ENCODE assay signal across 23 cellular contexts in genomic region chr6:109853951-109854350, GRCh38.
DNase-seq lines count a peak whose midpoint lies in the region; ATAC-seq, FAIRE-seq and TF ChIP-seq lines count a peak whose summit lies in the region.
"Had no signal": no experiment of that assay in that cellular context is flagged by ENCODE, and none has a peak within 500 bp of the region (broad histone marks: within the 10 kb centered on the region; RNA-seq: fewer than 3 reads in every experiment).

No MANE protein-coding gene starts in this region.

- TF ChIP-seq CTCF in PC-3 (conservative IDR thresholded peaks at IDR 0.05; ENCODE audit: low read depth, low read length) (no peak), bronchial epithelial cell (IDR thresholded peaks at IDR 0.05; ENCODE audit: insufficient read depth, low read length, severe bottlenecking) (no peak), HepG2 (CRISPR knock-in tag; IDR thresholded peaks at IDR 0.05) (no peak), sigmoid colon (IDR thresholded peaks at IDR 0.05) (no peak)

- H3K27me3 ChIP-seq in HUES6 (ENCODE audit: control insufficient read depth, insufficient read depth, low read length): no peaks in the 10 kb centered on the region
- H3K27me3 ChIP-seq in PC-3 (ENCODE audit: low read length): no peaks in the 10 kb centered on the region
- no peaks in the 10 kb centered on the region for H3K27me3 ChIP-seq in bronchial epithelial cell (ENCODE audit: control insufficient read depth, insufficient read depth, low read length)
- no peaks in the 10 kb centered on the region for H3K27me3 ChIP-seq in HepG2 (ENCODE audit: control insufficient read depth in 1 of 2, insufficient read depth in 2 of 2, low read length in 2 of 2)
- H3K27me3 ChIP-seq in sigmoid colon: no peaks in the 10 kb centered on the region
- H3K27me3 ChIP-seq: BE2C; BLaER1 treated with 17β-estradiol and CSF1 and Interleukin-3, amounts not matched to agents 10 nM and 100 nM had no signal

- no peak for TF ChIP-seq RAD21 in HepG2 (CRISPR knock-in tag; IDR thresholded peaks at IDR 0.05)

- ATAC-seq in PC-3: peak; percentile 63
- ATAC-seq in HepG2: no peak
- no peak for ATAC-seq in GM19397 (IDR thresholded peaks at IDR 0.05; ENCODE audit: unreplicated experiment)
- ATAC-seq: GM12878 had no signal

- no peak for TF ChIP-seq EP300 in HepG2 (IDR thresholded peaks at IDR 0.05; ENCODE audit: low read depth in 2 of 2, low read length in 2 of 2)
- no peak for TF ChIP-seq EP300 in HepG2 (CRISPR knock-in tag; IDR thresholded peaks at IDR 0.05; ENCODE audit: borderline replicate concordance)
- TF ChIP-seq EP300 in sigmoid colon (IDR thresholded peaks at IDR 0.05): no peak

- H3K4me3 ChIP-seq in HUES6 (ENCODE audit: low read depth, low read length) (no peak overlapping the region), PC-3 (ENCODE audit: low read length) (no peak overlapping the region), bronchial epithelial cell (ENCODE audit: low read depth, low read length) (no peak overlapping the region), HepG2 (replicated peaks in 1 of 3; ENCODE audit: insufficient read depth in 1 of 3, low read depth in 2 of 3, low read length in 3 of 3) (no peak overlapping the region), sigmoid colon (no peak overlapping the region)
- H3K4me3 ChIP-seq: BLaER1 treated with 17β-estradiol and CSF1 and Interleukin-3, amounts not matched to agents 10 nM and 100 nM; GM12878; HAP-1 had no signal

- H2AFZ ChIP-seq in PC-3 (ENCODE audit: low read length) (no peak overlapping the region), HepG2 (ENCODE audit: low read length) (no peak overlapping the region)

- H4K20me1 ChIP-seq in PC-3 (ENCODE audit: low read length): no peaks in the 10 kb centered on the region
- no peaks in the 10 kb centered on the region for H4K20me1 ChIP-seq in HepG2 (ENCODE audit: insufficient read depth, low read length)
- H4K20me1 ChIP-seq: BLaER1 treated with 17β-estradiol and CSF1 and Interleukin-3, amounts not matched to agents 10 nM and 100 nM had no signal

- CTCF ChIA-PET in PC-3 (lab: Charles Lee): interaction anchor here (0.7 kb wide), 1 partner anchor 186 kb away, joined by 4 read pairs; no protein-coding TSS in a partner anchor
- CTCF ChIA-PET in HepG2 (lab: Yijun Ruan, JAX; ENCODE audit: low intra/inter-chr PET ratio, low total read pairs): no interaction called here

- FAIRE-seq in bronchial epithelial cell (lab: Jason Lieb, UNC) (no peak), HepG2 (lab: Jason Lieb, UNC) (no peak)
- FAIRE-seq: A204.1, D721Med, GM12878, GM18507 had no signal

- H3K4me2 ChIP-seq in PC-3 (ENCODE audit: low read length): no peak overlapping the region
- H3K4me2 ChIP-seq in HepG2 (ENCODE audit: low read depth, low read length): no peak overlapping the region
- H3K4me2 ChIP-seq: BLaER1 treated with 17β-estradiol and CSF1 and Interleukin-3, amounts not matched to agents 10 nM and 100 nM had no signal

- 0 out of 2 replicates have a peak, but pooled peaks cover under 1% of the 10 kb centered on the region for H3K9me3 ChIP-seq in HUES6 (ENCODE audit: control insufficient read depth, insufficient read depth, low read depth, low read length)
- no peaks in the 10 kb centered on the region for H3K9me3 ChIP-seq in PC-3 (ENCODE audit: low read length)
- H3K9me3 ChIP-seq in HepG2 (ENCODE audit: low read length): no peaks in the 10 kb centered on the region
- H3K9me3 ChIP-seq in sigmoid colon: no peaks in the 10 kb centered on the region
- H3K9me3 ChIP-seq: BE2C, HAP-1 had no signal

- no TSS peak for BruUV-seq in PC-3 (replicated peaks; lab: Mats Ljungman, UMichigan)
- BruUV-seq in HepG2 (replicated peaks; lab: Mats Ljungman, UMichigan): no TSS peak

- H3K79me2 ChIP-seq in PC-3 (ENCODE audit: low read length): no peaks in the 10 kb centered on the region
- no peaks in the 10 kb centered on the region for H3K79me2 ChIP-seq in HepG2 (ENCODE audit: insufficient read depth, low read length)

- H3K27ac ChIP-seq in HUES6 (ENCODE audit: low read depth, low read length) (peak overlapping the region; percentile 61; the same call in 1 of the 2 replicates), PC-3 (ENCODE audit: low read length) (no peak overlapping the region), HepG2 (ENCODE audit: extremely low read length, insufficient read depth, low read length) (no peak overlapping the region), sigmoid colon (no peak overlapping the region)
- H3K27ac ChIP-seq: BLaER1 treated with 17β-estradiol and CSF1 and Interleukin-3, amounts not matched to agents 10 nM and 100 nM had no signal

- peaks cover 20% of the 10 kb centered on the region for H3K4me1 ChIP-seq in HUES6 (ENCODE audit: control insufficient read depth, insufficient read depth, low read length)
- H3K4me1 ChIP-seq in PC-3 (ENCODE audit: insufficient read depth, low read length): peaks cover 8% of the 10 kb centered on the region; the same call in 1 of the 2 replicates
- H3K4me1 ChIP-seq in HepG2 (ENCODE audit: insufficient read depth, low read length): no peaks in the 10 kb centered on the region
- H3K4me1 ChIP-seq in sigmoid colon: no peaks in the 10 kb centered on the region
- H3K4me1 ChIP-seq: BE2C; BLaER1 treated with 17β-estradiol and CSF1 and Interleukin-3, amounts not matched to agents 10 nM and 100 nM had no signal

- H3K36me3 ChIP-seq in HUES6 (ENCODE audit: control insufficient read depth, insufficient read depth, low read length) (no peaks in the 10 kb centered on the region), PC-3 (ENCODE audit: low read depth, low read length) (no peaks in the 10 kb centered on the region), bronchial epithelial cell (ENCODE audit: control insufficient read depth, insufficient read depth, low read length) (no peaks in the 10 kb centered on the region), HepG2 (replicated peaks in 1 of 2; ENCODE audit: control insufficient read depth in 1 of 2, insufficient read depth in 2 of 2, low read length in 2 of 2) (no peaks in the 10 kb centered on the region), sigmoid colon (no peaks in the 10 kb centered on the region)
- H3K36me3 ChIP-seq: BE2C; BLaER1 treated with 17β-estradiol and CSF1 and Interleukin-3, amounts not matched to agents 10 nM and 100 nM; HAP-1 had no signal

- POLR2A ChIA-PET in PC-3 (lab: Charles Lee; ENCODE audit: unreplicated experiment) (no interaction called here), HepG2 (lab: Yijun Ruan, JAX) (no interaction called here)

- TF ChIP-seq POLR2A in HepG2 (IDR thresholded peaks at IDR 0.05; ENCODE audit: insufficient read depth in 1 of 2, low read depth in 2 of 2, low read length in 2 of 2) (no peak), sigmoid colon (IDR thresholded peaks at IDR 0.05) (no peak)

- WGBS in HepG2 (ENCODE audit: low lambda C conversion rate): 44% methylated on average over 2 of the region's 2 CpGs
- 75 to 91% methylated on average over 2 of the region's 2 CpGs for WGBS in sigmoid colon, 2 donors

- H3K9ac ChIP-seq in HUES6 (ENCODE audit: low read length): no peak overlapping the region
- H3K9ac ChIP-seq in PC-3 (ENCODE audit: low read length): no peak overlapping the region
- no peak overlapping the region for H3K9ac ChIP-seq in HepG2 (ENCODE audit: insufficient read depth, low read depth, low read length)
- H3K9ac ChIP-seq: BLaER1 treated with 17β-estradiol and CSF1 and Interleukin-3, amounts not matched to agents 10 nM and 100 nM had no signal

- in situ Hi-C loops in HepG2 (cut with HindIII; ENCODE audit: extremely low pct_ligation_motif_present, low pct_unique_long_range_greater_than_20kb): no loop called here

- H3F3A ChIP-seq in PC-3 (ENCODE audit: low read length, unreplicated experiment): no peaks in the 10 kb centered on the region

- intact Hi-C loops in PC-3 (cut with micrococcal nuclease) (no loop called here), HepG2 (cut with micrococcal nuclease; ENCODE audit: unreplicated experiment) (no loop called here), sigmoid colon (cut with DNase I) (no loop called here)

- no peaks in the 10 kb centered on the region for H3K9me2 ChIP-seq in PC-3 (replicated peaks; ENCODE audit: low read length)

- peak; percentile 59 for DNase-seq in PC-3
- peak; percentile 23 for DNase-seq in bronchial epithelial cell (ENCODE audit: low read depth)
- DNase-seq in HepG2 (ENCODE audit: low spot score): no peak
- no peak for DNase-seq in sigmoid colon
- no peak for DNase-seq in AG20443 (ENCODE audit: low spot score)
- no peak for DNase-seq in DMS153 (lab: John Stamatoyannopoulos, UW)
- DNase-seq: AML-193; BE2C; CD4-positive, alpha-beta T cell; CD8-positive, alpha-beta memory T cell; DMS79; EL; GDM1; GOT3; HFFc6 had no signal

TF ChIP-seq in HepG2, 621 proteins besides CTCF, POLR2A, EP300 and RAD21:
- TF ChIP-seq HNRNPK (IDR thresholded peaks at IDR 0.05; ENCODE audit: low read depth, low read length, poor library complexity, severe bottlenecking) (no peak), FOSL2 (CRISPR knock-in tag; IDR thresholded peaks at IDR 0.05) (peak; percentile 25; the same call in 1 of the 2 replicates), FOXA1 (IDR thresholded peaks at IDR 0.05) (no peak), FOXA1 (CRISPR knock-in tag; IDR thresholded peaks at IDR 0.05) (0 out of 2 replicates have a peak, but pooled peaks have one; percentile 9), HMGXB4 (CRISPR knock-in tag; IDR thresholded peaks at IDR 0.05; ENCODE audit: borderline replicate concordance in 1 of 2, low read depth in 1 of 2) (no peak)

Comparison
In these comparisons a context has a peak if more than half of its experiments do, and no peak if none do; other contexts are left out.
1. DNase-seq: peak in PC-3 (single experiment) and bronchial epithelial cell (single experiment); none in HepG2 (single experiment), sigmoid colon (single experiment), AG20443 (single experiment) and DMS153 (single experiment).